24 cellular contexts compared by ENCODE assay signal in genomic region chr19:28486934-28487333, GRCh38.
"Had no signal": no experiment of that assay in that cellular context is flagged by ENCODE, and none has a peak within 500 bp of the region (broad histone marks: within the 10 kb centered on the region; RNA-seq: fewer than 3 reads in every experiment).

No MANE protein-coding gene starts in this region.

- H3K36me3 Mint-ChIP-seq: naive thymus-derived CD8-positive, alpha-beta T cell had no signal

- H3K36me3 ChIP-seq: heart left ventricle, neutrophil, right lobe of liver, stomach, thoracic aorta had no signal

- H3K9me3 Mint-ChIP-seq: naive thymus-derived CD8-positive, alpha-beta T cell; type B pancreatic cell had no signal

- H3K27ac Mint-ChIP-seq: type B pancreatic cell had no signal

- DNase-seq: cortex of kidney; effector memory CD4-positive, alpha-beta T cell; heart left ventricle; hippocampal formation; kidney glomerular epithelial cell; mammary epithelial cell; naive thymus-derived CD8-positive, alpha-beta T cell; psoas muscle; retina; right lobe of liver; stimulated activated CD4-positive, alpha-beta T cell treated with anti-CD3 and anti-CD28 coated beads, Interleukin-2, amount 100 ng/mL, for 24 hours; stimulated activated CD4-positive, alpha-beta T cell treated with anti-CD3 and anti-CD28 coated beads, Interleukin-4, amount 100 ng/mL, for 4 hours; stimulated activated naive CD4-positive, alpha-beta T cell; stomach; substantia nigra had no signal

- H3K9me3 ChIP-seq: heart left ventricle, neutrophil, psoas muscle, right lobe of liver, stomach, thoracic aorta had no signal

- FAIRE-seq: endometrium, frontal cortex, islet of Langerhans, urothelium cell line had no signal

- H3K27me3 ChIP-seq: heart left ventricle, neutrophil, right lobe of liver, stomach had no signal

- H3K4me3 Mint-ChIP-seq: naive thymus-derived CD8-positive, alpha-beta T cell; type B pancreatic cell had no signal

- H3K4me3 ChIP-seq: heart left ventricle, psoas muscle, right lobe of liver, stomach, thoracic aorta had no signal

- H3K27ac ChIP-seq: heart left ventricle, neutrophil, psoas muscle, right lobe of liver, stomach, thoracic aorta had no signal

- H3K4me1 ChIP-seq: psoas muscle, right lobe of liver had no signal

- ATAC-seq: esophagus mucosa; heart left ventricle; left lobe of liver; naive thymus-derived CD8-positive, alpha-beta T cell; psoas muscle; right lobe of liver had no signal
